Comparison of ENCODE assay signal across 8 cellular contexts in genomic region chr1:30881266-30882181, GRCh38. TPM values are rescaled to one million over a fixed set of nuclear protein-coding genes. Genes with fewer than 3 reads are reported as not detected.
DNase-seq lines count a peak whose midpoint lies in the region; ATAC-seq and TF ChIP-seq lines count a peak whose summit lies in the region.

No MANE protein-coding gene starts in this region.

- H2BK120ac ChIP-seq in trophoblast cell (ENCODE audit: insufficient read depth, low read length, poor library complexity) = no peak overlapping the region

- H3K9me3 ChIP-seq in OCI-LY7 (ENCODE audit: low read length) = no peaks in the 10 kb centered on the region
- no peaks in the 10 kb centered on the region for H3K9me3 ChIP-seq in trophoblast cell (ENCODE audit: insufficient read depth, low read depth, low read length)
- H3K9me3 ChIP-seq in effector memory CD4-positive, alpha-beta T cell (ENCODE audit: control insufficient read depth, low read length) = no peaks in the 10 kb centered on the region

- no peak overlapping the region for H3K9ac ChIP-seq in trophoblast cell (ENCODE audit: low read length)

- WGBS in trophoblast cell (ENCODE audit: extremely low coverage, insufficient coverage, insufficient read length) = no CpG with 5 or more reads among the region's 27 CpGs

- no peaks in the 10 kb centered on the region for H3K36me3 Mint-ChIP-seq in activated T-helper 17 cell treated with anti-CD3 and anti-CD28 coated beads, Interleukin-2, amount 50 U/mL, for 72 hours (ENCODE audit: low read depth)

- no peak overlapping the region for H2BK12ac ChIP-seq in trophoblast cell (ENCODE audit: low read length)

- H2AK5ac ChIP-seq in trophoblast cell (ENCODE audit: low read length) = no peak overlapping the region

- no peak overlapping the region for H3K18ac ChIP-seq in trophoblast cell (ENCODE audit: low read length)

- H3K4ac ChIP-seq in trophoblast cell (ENCODE audit: low read depth, low read length) = no peak overlapping the region

- no peaks in the 10 kb centered on the region for H3K9me2 ChIP-seq in OCI-LY7 (ENCODE audit: insufficient read depth, low read length)

- H4K91ac ChIP-seq in trophoblast cell (ENCODE audit: low read depth, low read length) = no peak overlapping the region

- CTCF ChIA-PET in OCI-LY7 (lab: Charles Lee; ENCODE audit: unreplicated experiment) = no interaction called here

- no peaks in the 10 kb centered on the region for H4K20me1 ChIP-seq in OCI-LY7 (ENCODE audit: insufficient read depth, low read length)

- H3K27me3 Mint-ChIP-seq in activated T-helper 17 cell treated with anti-CD3 and anti-CD28 coated beads, Interleukin-2, amount 50 U/mL, for 72 hours = peaks cover 23% of the 10 kb centered on the region

- H4K12ac ChIP-seq in trophoblast cell (ENCODE audit: low read depth, low read length) = no peak overlapping the region

- H3K14ac ChIP-seq in trophoblast cell (ENCODE audit: low read length) = no peak overlapping the region

- H3K4me2 ChIP-seq in OCI-LY7 (ENCODE audit: low read length) (peak overlapping the region; percentile 21; the same call in 1 of the 2 replicates), trophoblast cell (ENCODE audit: low read length) (no peak overlapping the region)

- H3K4me3 Mint-ChIP-seq in activated T-helper 17 cell treated with anti-CD3 and anti-CD28 coated beads, Interleukin-2, amount 50 U/mL, for 72 hours = no peak overlapping the region

- no peak overlapping the region for H3K27ac ChIP-seq in OCI-LY7 (ENCODE audit: low read depth, low read length, poor library complexity, severe bottlenecking)
- no peak overlapping the region for H3K27ac ChIP-seq in trophoblast cell (ENCODE audit: low read depth, low read length)
- H3K27ac ChIP-seq in effector memory CD4-positive, alpha-beta T cell (ENCODE audit: insufficient read depth, low read length, poor library complexity, severe bottlenecking) = no peak overlapping the region

- no peak overlapping the region for H2AFZ ChIP-seq in OCI-LY7 (ENCODE audit: low read length)
- H2AFZ ChIP-seq in trophoblast cell (ENCODE audit: insufficient read depth, low read length, poor library complexity) = no peak overlapping the region

- BruUV-seq in OCI-LY7 (replicated peaks; lab: Mats Ljungman, UMichigan) = no TSS peak

- H3K23ac ChIP-seq in trophoblast cell (ENCODE audit: low read length) = no peak overlapping the region

- H3K4me1 Mint-ChIP-seq in activated T-helper 17 cell treated with anti-CD3 and anti-CD28 coated beads, Interleukin-2, amount 50 U/mL, for 72 hours = no peaks in the 10 kb centered on the region

- POLR2A ChIA-PET in OCI-LY7 (lab: Charles Lee) = no interaction called here

- no peaks in the 10 kb centered on the region for H3K36me3 ChIP-seq in OCI-LY7 (ENCODE audit: insufficient read depth, low read length)
- peaks cover 4 to 11% of the 10 kb centered on the region in 2 experiments for H3K36me3 ChIP-seq in trophoblast cell (ENCODE audit: control insufficient read depth in 1 of 2, insufficient read depth in 2 of 2, low read length in 2 of 2)
- H3K36me3 ChIP-seq in effector memory CD4-positive, alpha-beta T cell (ENCODE audit: control insufficient read depth, insufficient read depth, low read length) = no peaks in the 10 kb centered on the region

- H3K79me2 ChIP-seq in OCI-LY7 (ENCODE audit: insufficient read depth, low read depth, low read length) (no peaks in the 10 kb centered on the region), trophoblast cell (ENCODE audit: control insufficient read depth, insufficient read depth, low read length, poor library complexity) (no peaks in the 10 kb centered on the region)

- intact Hi-C loops in OCI-LY7 (cut with micrococcal nuclease; ENCODE audit: unreplicated experiment) = no loop called here

- no peak overlapping the region for H2BK5ac ChIP-seq in trophoblast cell (ENCODE audit: low read depth, low read length, poor library complexity)

- no peak for TF ChIP-seq CTCF in OCI-LY7 (conservative IDR thresholded peaks at IDR 0.05; ENCODE audit: low read length)

- no peaks in the 10 kb centered on the region for H3K27me3 ChIP-seq in trophoblast cell (ENCODE audit: insufficient read depth, low read length)
- no peaks in the 10 kb centered on the region for H3K27me3 ChIP-seq in effector memory CD4-positive, alpha-beta T cell (replicated peaks; ENCODE audit: control insufficient read depth, insufficient read depth, low read length, poor library complexity, severe bottlenecking)

- ATAC-seq in HG02798 (IDR thresholded peaks at IDR 0.05; ENCODE audit: poor library complexity, unreplicated experiment) (peak; percentile 49), GM18519 (IDR thresholded peaks at IDR 0.05; ENCODE audit: low FRiP score, unreplicated experiment) (no peak)
- ATAC-seq in activated T-helper 17 cell treated with anti-CD3 and anti-CD28 coated beads, Interleukin-2, amount 50 U/mL, for 72 hours (replicated peaks) = no peak

- H3K4me3 ChIP-seq in OCI-LY7 (ENCODE audit: low read depth, low read length, poor library complexity, severe bottlenecking) = no peak overlapping the region
- H3K4me3 ChIP-seq in trophoblast cell (ENCODE audit: low read depth, low read length) = peak overlapping the region; percentile 35
- no peak overlapping the region for H3K4me3 ChIP-seq in effector memory CD4-positive, alpha-beta T cell (ENCODE audit: insufficient read depth, low read depth, low read length, poor library complexity, severe bottlenecking)

- no peak overlapping the region for H4K8ac ChIP-seq in trophoblast cell (ENCODE audit: low read depth, low read length)

- H3K27ac Mint-ChIP-seq in activated T-helper 17 cell treated with anti-CD3 and anti-CD28 coated beads, Interleukin-2, amount 50 U/mL, for 72 hours = no peak overlapping the region

- H3K79me1 ChIP-seq in trophoblast cell (ENCODE audit: low read length) = no peaks in the 10 kb centered on the region

- no peaks in the 10 kb centered on the region for H3K9me3 Mint-ChIP-seq in activated T-helper 17 cell treated with anti-CD3 and anti-CD28 coated beads, Interleukin-2, amount 50 U/mL, for 72 hours

- peak; percentile 22 for DNase-seq in activated CD4-positive, alpha-beta T cell treated with anti-CD3 and anti-CD28 coated beads for 48 hours
- no peak for DNase-seq in activated CD4-positive, alpha-beta T cell treated with anti-CD3 and anti-CD28 coated beads, Interleukin-2, amount 50 U/mL, for 1 hour
- DNase-seq in OCI-LY7 (ENCODE audit: low spot score) (peak; percentile 68), trophoblast cell (no peak)
- no peak for DNase-seq in effector memory CD4-positive, alpha-beta T cell

- peaks cover 8% of the 10 kb centered on the region for H3K4me1 ChIP-seq in OCI-LY7 (ENCODE audit: insufficient read depth, low read length, poor library complexity, severe bottlenecking)
- H3K4me1 ChIP-seq in trophoblast cell (ENCODE audit: control insufficient read depth in 1 of 2, insufficient read depth in 2 of 2, low read length in 2 of 2) = peaks cover 11% of the 10 kb centered on the region in 2 experiments
- no peaks in the 10 kb centered on the region for H3K4me1 ChIP-seq in effector memory CD4-positive, alpha-beta T cell (ENCODE audit: control insufficient read depth, insufficient read depth, low read length, poor library complexity, severe bottlenecking)

RNA-seq across cellular contexts. Expression of gene SDC3, which starts 27.0 kb away (rescaled TPM):
- total RNA-seq in OCI-LY7 (2014; rRNA removed; shearing (Covaris generic)) = not detected in 2 replicates
- 0.50 TPM in 1 of 2 replicates, not detected in the other for total RNA-seq in OCI-LY7 (2022)
- polyA plus RNA-seq in trophoblast cell (2013) = 64.9 and 65.2 TPM in 2 replicates
- under 1 TPM in 1 of 2 donors, not detected in 1; 0.11 TPM for total RNA-seq in activated T-helper 17 cell treated with anti-CD3 and anti-CD28 coated beads, Interleukin-2, amount 50 U/mL, for 72 hours

Comparison
In these comparisons a context has a peak if more than half of its experiments do, and no peak if none do; other contexts are left out.
1. DNase-seq: peak in activated CD4-positive, alpha-beta T cell treated with anti-CD3 and anti-CD28 coated beads for 48 hours (single experiment) and OCI-LY7 (single experiment); none in activated CD4-positive, alpha-beta T cell treated with anti-CD3 and anti-CD28 coated beads, Interleukin-2, amount 50 U/mL, for 1 hour (single experiment), trophoblast cell (0 of 2) and effector memory CD4-positive, alpha-beta T cell (0 of 3).